In genomic region chr3:18795078-18795477, GRCh38 we compare ENCODE assay signal across 35 cellular contexts.
"Had no signal": no experiment of that assay in that cellular context is flagged by ENCODE, and none has a peak within 500 bp of the region (broad histone marks: within the 10 kb centered on the region; RNA-seq: fewer than 3 reads in every experiment).

No MANE protein-coding gene starts in this region.

- H3K4me1 ChIP-seq: adrenal gland, body of pancreas, breast epithelium had no signal

- H3K27ac Mint-ChIP-seq: activated B cell treated with CpG ODN at 0.5 μM for 24 hours; activated CD4-positive, alpha-beta memory T cell treated with anti-CD3 and anti-CD28 coated beads for 36 hours; activated CD4-positive, alpha-beta T cell treated with anti-CD3 and anti-CD28 coated beads, Interleukin-2, amount 10 ng/mL, durations not matched to agents 24 days and 14 days; activated CD8-positive, alpha-beta T cell treated with anti-CD3 and anti-CD28 coated beads for 36 hours; activated naive CD4-positive, alpha-beta T cell treated with anti-CD3 and anti-CD28 coated beads for 36 hours; activated naive CD4-positive, alpha-beta T cell treated with anti-CD3 and anti-CD28 coated beads, Interleukin-2, amount 50 U/mL, for 72 hours; activated naive CD8-positive, alpha-beta T cell treated with anti-CD3 and anti-CD28 coated beads for 36 hours; activated T-cell treated with anti-CD3 and anti-CD28 coated beads, Interleukin-2, amount 50 U/mL, for 72 hours; activated T-helper 1 cell treated with anti-CD3 and anti-CD28 coated beads, Interleukin-12 subunit alpha, Interleukin-12 subunit beta, Interleukin-2, Interleukin-4 antibody, amounts not matched to agents 30 ng/mL and 10 ng/mL and 1 ng/mL, durations not matched to agents 14 hours and 24 hours and 36 hours; activated T-helper 17 cell treated with anti-CD3 and anti-CD28 coated beads, Interleukin-2, amount 50 U/mL, for 72 hours; T-helper 1 cell treated with Interleukin-12 subunit alpha and Interleukin-12 subunit beta and Interleukin-4 antibody, amounts not matched to agents 30 μg/mL and 1 μg/mL, for 36 hours; T-helper 2 cell treated with Interferon-gamma antibody and Interleukin-4, amounts not matched to agents 5 μg/mL and 100 μg/mL, for 36 hours had no signal

- H3K27me3 ChIP-seq: adrenal gland, body of pancreas, brain microvascular endothelial cell, breast epithelium had no signal

- H3K36me3 ChIP-seq: adrenal gland, brain microvascular endothelial cell, breast epithelium had no signal

- H3K9me3 ChIP-seq: adrenal gland, body of pancreas, breast epithelium had no signal

- H3K4me3 ChIP-seq: adrenal gland, body of pancreas, breast epithelium had no signal

- H3K4me1 Mint-ChIP-seq: activated B cell treated with CpG ODN at 0.5 μM for 24 hours; activated T-helper 17 cell treated with anti-CD3 and anti-CD28 coated beads, Interleukin-2, amount 50 U/mL, for 72 hours had no signal

- ATAC-seq: activated CD8-positive, alpha-beta T cell treated with anti-CD3 and anti-CD28 coated beads for 36 hours; activated T-cell treated with anti-CD3 and anti-CD28 coated beads, Interleukin-2, amount 50 U/mL, for 4 hours; activated T-cell treated with anti-CD3 and anti-CD28 coated beads, Interleukin-2, amount 50 U/mL, for 72 hours; activated T-helper 17 cell treated with anti-CD3 and anti-CD28 coated beads, Interleukin-2, amount 50 U/mL, for 72 hours; body of pancreas had no signal

- H3K27me3 Mint-ChIP-seq: activated B cell treated with CpG ODN at 0.5 μM for 24 hours; activated CD4-positive, alpha-beta memory T cell treated with anti-CD3 and anti-CD28 coated beads for 36 hours; activated CD8-positive, alpha-beta T cell treated with anti-CD3 and anti-CD28 coated beads for 36 hours; activated naive CD8-positive, alpha-beta T cell treated with anti-CD3 and anti-CD28 coated beads for 36 hours; activated T-helper 17 cell treated with anti-CD3 and anti-CD28 coated beads, Interleukin-2, amount 50 U/mL, for 72 hours had no signal

- H3K9me3 Mint-ChIP-seq: activated B cell treated with CpG ODN at 0.5 μM for 24 hours; activated CD8-positive, alpha-beta T cell treated with anti-CD3 and anti-CD28 coated beads for 36 hours; activated naive CD4-positive, alpha-beta T cell treated with anti-CD3 and anti-CD28 coated beads for 36 hours; activated naive CD4-positive, alpha-beta T cell treated with anti-CD3 and anti-CD28 coated beads, Interleukin-2, amount 50 U/mL, for 72 hours; activated naive CD8-positive, alpha-beta T cell treated with anti-CD3 and anti-CD28 coated beads for 36 hours; activated T-cell treated with anti-CD3 and anti-CD28 coated beads, Interleukin-2, amount 50 U/mL, for 4 hours; activated T-cell treated with anti-CD3 and anti-CD28 coated beads, Interleukin-2, amount 50 U/mL, for 72 hours; activated T-helper 1 cell treated with anti-CD3 and anti-CD28 coated beads, Interleukin-12 subunit alpha, Interleukin-12 subunit beta, Interleukin-2, Interleukin-4 antibody, amounts not matched to agents 30 ng/mL and 10 ng/mL and 1 ng/mL, durations not matched to agents 14 hours and 24 hours and 36 hours; activated T-helper 17 cell treated with anti-CD3 and anti-CD28 coated beads, Interleukin-2, amount 50 U/mL, for 72 hours; T-helper 1 cell treated with Interleukin-12 subunit alpha and Interleukin-12 subunit beta and Interleukin-4 antibody, amounts not matched to agents 30 μg/mL and 1 μg/mL, for 36 hours; T-helper 2 cell treated with Interferon-gamma antibody and Interleukin-4, amounts not matched to agents 5 μg/mL and 100 μg/mL, for 36 hours had no signal

- DNase-seq: activated B cell treated with CpG ODN at 0.5 μM for 24 hours; activated CD4-positive, alpha-beta memory T cell treated with anti-CD3 and anti-CD28 coated beads for 36 hours; activated CD4-positive, alpha-beta T cell treated with anti-CD3 and anti-CD28 coated beads for 4 hours; activated CD4-positive, alpha-beta T cell treated with anti-CD3 and anti-CD28 coated beads, Interleukin-2, amount 10 ng/mL, durations not matched to agents 24 days and 14 days; activated CD4-positive, alpha-beta T cell treated with anti-CD3 and anti-CD28 coated beads, Interleukin-2, amount 50 U/mL, for 1 hour; activated CD4-positive, alpha-beta T cell treated with anti-CD3 and anti-CD28 coated beads, Interleukin-2, amount 50 U/mL, for 4 hours; activated CD4-positive, CD25-positive, alpha-beta regulatory T cell treated with anti-CD3 and anti-CD28 coated beads, Interleukin-2, amount 50 U/mL, for 72 hours; activated CD8-positive, alpha-beta memory T cell treated with anti-CD3 and anti-CD28 coated beads, Interleukin-2, amount 50 U/mL, for 4 hours; activated CD8-positive, alpha-beta T cell treated with anti-CD3 and anti-CD28 coated beads for 36 hours; activated effector memory CD4-positive, alpha-beta T cell treated with anti-CD3 and anti-CD28 coated beads, Interleukin-2, amount 50 U/mL, for 16 hours; activated gamma-delta T cell treated with Interleukin-2 at 50 U/mL for 16 hours; activated naive CD4-positive, alpha-beta T cell; activated naive CD4-positive, alpha-beta T cell treated with anti-CD3 and anti-CD28 coated beads for 36 hours; activated naive CD4-positive, alpha-beta T cell treated with anti-CD3 and anti-CD28 coated beads, Interleukin-2, amount 50 U/mL, for 16 hours; activated naive CD8-positive, alpha-beta T cell treated with anti-CD3 and anti-CD28 coated beads for 36 hours; activated T-cell treated with anti-CD3 and anti-CD28 coated beads for 4 hours; activated T-cell treated with anti-CD3 and anti-CD28 coated beads, Interleukin-2, amount 50 U/mL, for 1 hour; activated T-cell treated with anti-CD3 and anti-CD28 coated beads, Interleukin-2, amount 50 U/mL, for 4 hours; activated T-cell treated with anti-CD3 and anti-CD28 coated beads, Interleukin-2, amount 50 U/mL, for 72 hours; adrenal gland; amniotic stem cell; aorta; body of pancreas; brain microvascular endothelial cell; central memory CD4-positive, alpha-beta T cell; T-helper 1 cell; T-helper 2 cell; T-helper 9 cell had no signal

- H3K4me3 Mint-ChIP-seq: activated B cell treated with CpG ODN at 0.5 μM for 24 hours; activated CD4-positive, alpha-beta memory T cell treated with anti-CD3 and anti-CD28 coated beads for 36 hours; activated CD4-positive, alpha-beta T cell treated with anti-CD3 and anti-CD28 coated beads, Interleukin-2, amount 10 ng/mL, durations not matched to agents 24 days and 14 days; activated CD8-positive, alpha-beta T cell treated with anti-CD3 and anti-CD28 coated beads for 36 hours; activated naive CD4-positive, alpha-beta T cell treated with anti-CD3 and anti-CD28 coated beads for 36 hours; activated naive CD8-positive, alpha-beta T cell treated with anti-CD3 and anti-CD28 coated beads for 36 hours; activated T-cell treated with anti-CD3 and anti-CD28 coated beads, Interleukin-2, amount 50 U/mL, for 4 hours; activated T-cell treated with anti-CD3 and anti-CD28 coated beads, Interleukin-2, amount 50 U/mL, for 72 hours; activated T-helper 1 cell treated with anti-CD3 and anti-CD28 coated beads, Interleukin-12 subunit alpha, Interleukin-12 subunit beta, Interleukin-2, Interleukin-4 antibody, amounts not matched to agents 30 ng/mL and 10 ng/mL and 1 ng/mL, durations not matched to agents 14 hours and 24 hours and 36 hours; activated T-helper 17 cell treated with anti-CD3 and anti-CD28 coated beads, Interleukin-2, amount 50 U/mL, for 72 hours; T-helper 1 cell treated with Interleukin-12 subunit alpha and Interleukin-12 subunit beta and Interleukin-4 antibody, amounts not matched to agents 30 μg/mL and 1 μg/mL, for 36 hours; T-helper 2 cell treated with Interferon-gamma antibody and Interleukin-4, amounts not matched to agents 5 μg/mL and 100 μg/mL, for 36 hours had no signal

- H3K36me3 Mint-ChIP-seq: activated naive CD4-positive, alpha-beta T cell treated with anti-CD3 and anti-CD28 coated beads, Interleukin-2, amount 50 U/mL, for 72 hours; activated naive CD8-positive, alpha-beta T cell treated with anti-CD3 and anti-CD28 coated beads for 36 hours had no signal

- H3K27ac ChIP-seq: adrenal gland, body of pancreas, brain microvascular endothelial cell, breast epithelium, VCaP had no signal
